ENCODE assay signal across 10 cellular contexts in genomic region chr7:100692578-100692961, GRCh38. TPM values are rescaled to one million over a fixed set of nuclear protein-coding genes. Genes with fewer than 3 reads are reported as not detected.
DNase-seq lines count a peak whose midpoint lies in the region; ATAC-seq and TF ChIP-seq lines count a peak whose summit lies in the region.
"Had no signal": no experiment of that assay in that cellular context is flagged by ENCODE, and none has a peak within 500 bp of the region (broad histone marks: within the 10 kb centered on the region; RNA-seq: fewer than 3 reads in every experiment).

No MANE protein-coding gene starts in this region.

- peak overlapping the region; percentile 82; the same call in 1 of the 2 replicates for H3K27ac ChIP-seq in GM23338 (ENCODE audit: low read depth)
- H3K27ac ChIP-seq in WERI-Rb-1, result no peak overlapping the region
- peak overlapping the region in 3 of 8 donors; percentile 79 to 87 (median 86) for H3K27ac ChIP-seq in spleen

- peak overlapping the region; percentile 96 for H3K4me3 ChIP-seq in GM23338
- peak overlapping the region; percentile 91 for H3K4me3 ChIP-seq in WERI-Rb-1 (ENCODE audit: low read depth, low read length)
- peak overlapping the region; percentile 70 to 97 (median 86) for H3K4me3 ChIP-seq in spleen

- peaks cover 41% of the 10 kb centered on the region for H4K20me1 ChIP-seq in GM23338 (replicated peaks; ENCODE audit: insufficient read depth)

- peaks cover 25% of the 10 kb centered on the region for H3F3A ChIP-seq in GM23338 (replicated peaks; ENCODE audit: low read depth)

- peak overlapping the region; percentile 96 for H3K4me3 Mint-ChIP-seq in GM23338

- peaks cover 42% of the 10 kb centered on the region for H3K4me1 Mint-ChIP-seq in GM23338

- peaks cover 67% of the 10 kb centered on the region for H3K79me2 ChIP-seq in GM23338 (replicated peaks; ENCODE audit: insufficient read depth)

- H3K36me3 Mint-ChIP-seq in GM23338 (ENCODE audit: low read depth), result peaks cover 39% of the 10 kb centered on the region

- H3K36me3 ChIP-seq in GM23338 (ENCODE audit: insufficient read depth) (peaks cover 9% of the 10 kb centered on the region), WERI-Rb-1 (peaks cover 42% of the 10 kb centered on the region), spleen (peaks cover 0 to 27% (median 15%) of the 10 kb centered on the region in 6 donors)

- no peak for DNase-seq in GM23338 (ENCODE audit: low spot score)
- DNase-seq in WERI-Rb-1, result no peak
- DNase-seq in left ventricle myocardium superior, result peak; percentile 18
- no peak for DNase-seq in spleen
- DNase-seq in mesenteric fat pad (ENCODE audit: low spot score), result no peak
- DNase-seq in NCI-H128 (lab: John Stamatoyannopoulos, UW; ENCODE audit: unreplicated experiment), result no peak
- DNase-seq: activated CD4-positive, CD25-positive, alpha-beta regulatory T cell had no signal

- peak overlapping the region; percentile 97 for H3K27ac Mint-ChIP-seq in GM23338

- peak overlapping the region; percentile 98 for H3K4me2 ChIP-seq in GM23338

- H3K4me1 ChIP-seq in GM23338 (ENCODE audit: insufficient read depth) (peaks cover 22% of the 10 kb centered on the region), spleen (peaks cover 39 to 71% (median 62%) of the 10 kb centered on the region in 6 donors)

- no peak for ATAC-seq in GM23338
- no peak for ATAC-seq in left ventricle myocardium superior
- ATAC-seq in HG03280 (IDR thresholded peaks at IDR 0.05; ENCODE audit: unreplicated experiment), result no peak
- ATAC-seq in GM19035 (IDR thresholded peaks at IDR 0.05; ENCODE audit: unreplicated experiment), result no peak

- H3K27me3 ChIP-seq in GM23338 (ENCODE audit: insufficient read depth), result no peaks in the 10 kb centered on the region
- no peaks in the 10 kb centered on the region for H3K27me3 ChIP-seq in WERI-Rb-1 (ENCODE audit: insufficient read depth, low read depth, severe bottlenecking)
- H3K27me3 ChIP-seq in spleen (replicated peaks in 1 of 7), result no peaks in the 10 kb centered on the region

- no peaks in the 10 kb centered on the region for H3K9me2 ChIP-seq in GM23338 (ENCODE audit: insufficient read depth)

- intact Hi-C loops in left ventricle myocardium superior (cut with micrococcal nuclease), result no loop called here
- intact Hi-C loops in spleen (cut with DNase I; ENCODE audit: low total_unique reads), result no loop called here

- TF ChIP-seq CTCF in GM23338 (conservative IDR thresholded peaks at IDR 0.05; ENCODE audit: low read depth in 2 of 2) (no peak), WERI-Rb-1 (IDR thresholded peaks at IDR 0.05; ENCODE audit: low read depth, low read length) (no peak), spleen (IDR thresholded peaks at IDR 0.05 in 8 of 11, conservative IDR thresholded peaks at IDR 0.05 in 3 of 11) (no peak)

- H3K9me3 ChIP-seq in WERI-Rb-1 (ENCODE audit: severe bottlenecking) (no peaks in the 10 kb centered on the region), spleen (no peaks in the 10 kb centered on the region)

- peaks cover 8% of the 10 kb centered on the region; the same call in 2 of the 3 replicates for H3K9me3 Mint-ChIP-seq in GM23338

- WGBS in spleen, 5 donors, result 56 to 70% (median 66%) methylated on average over 6 of the region's 6 CpGs

- peaks cover 27% of the 10 kb centered on the region for H3K27me3 Mint-ChIP-seq in GM23338 (ENCODE audit: insufficient read depth, low read depth, poor library complexity)

- no peak overlapping the region for H2AFZ ChIP-seq in GM23338

- TF ChIP-seq POLR2A in spleen (IDR thresholded peaks at IDR 0.05), result no peak

TF ChIP-seq in GM23338, 12 proteins besides CTCF, POLR2A, EP300 and RAD21 (continues in another document):
- no peak for TF ChIP-seq NANOG (IDR thresholded peaks at IDR 0.05; ENCODE audit: borderline replicate concordance)
- no peak for TF ChIP-seq ZNF462 (CRISPR knock-in tag; IDR thresholded peaks at IDR 0.05)

RNA-seq across cellular contexts. Expression of gene GIGYF1, which starts 1.5 kb away (rescaled TPM):
- 50.6 and 69.8 TPM in 2 replicates for total RNA-seq in GM23338 (2014; rRNA removed; shearing (Covaris generic))
- polyA plus RNA-seq in GM23338 (2016; fragmentation: Nextera tagmentation; extraction: Ambion mirVana) (40.0 and 40.4 TPM in 2 replicates), spleen (10 to 100 TPM; 15.4 to 56.2 (median 36.0) TPM)
- total RNA-seq in left ventricle myocardium superior (29.4 TPM), spleen (100 to 1,000 TPM in 1 of 7 donors, 10 to 100 TPM in 6; 35.3 to 102 (median 71.5) TPM), mesenteric fat pad (31.9 TPM)

RNA-seq across cellular contexts. Expression of gene POP7, which starts 13.4 kb away (rescaled TPM):
- total RNA-seq in GM23338 (2014; rRNA removed; shearing (Covaris generic)), result 87.3 and 110 TPM in 2 replicates
- polyA plus RNA-seq in GM23338 (2016; fragmentation: Nextera tagmentation; extraction: Ambion mirVana) (216 and 219 TPM in 2 replicates), spleen (10 to 100 TPM; 30.6 to 39.1 (median 38.2) TPM)
- total RNA-seq in left ventricle myocardium superior (30.0 TPM), spleen (10 to 100 TPM; 14.9 to 22.8 (median 17.2) TPM), mesenteric fat pad (25.9 TPM)

RNA-seq across cellular contexts. Expression of gene GNB2, which starts 19.0 kb away (rescaled TPM):
- 153 and 156 TPM in 2 replicates for total RNA-seq in GM23338 (2014; rRNA removed; shearing (Covaris generic))
- polyA plus RNA-seq in GM23338 (2016; fragmentation: Nextera tagmentation; extraction: Ambion mirVana), result 112 and 113 TPM in 2 replicates
- total RNA-seq in left ventricle myocardium superior, result 112 TPM
- 100 to 1,000 TPM; 207 to 342 (median 270) TPM for total RNA-seq in spleen
- 100 to 1,000 TPM; 104 to 195 (median 121) TPM for polyA plus RNA-seq in spleen
- total RNA-seq in mesenteric fat pad, result 243 TPM

RNA-seq across cellular contexts. Expression of gene EPO, which starts 27.7 kb away (rescaled TPM):
- total RNA-seq in GM23338 (2014; rRNA removed; shearing (Covaris generic)), result 0.89 TPM in 1 of 2 replicates, not detected in the other
- polyA plus RNA-seq in GM23338 (2016; fragmentation: Nextera tagmentation; extraction: Ambion mirVana) (0.97 and 1.0 TPM in 2 replicates), spleen (under 1 TPM; 0.06 to 0.26 (median 0.13) TPM)
- total RNA-seq in left ventricle myocardium superior (not detected), spleen (under 1 TPM in 1 of 7 donors, not detected in 6; 0.42 TPM), mesenteric fat pad (not detected)
- total RNA-seq: pulmonary artery endothelial cell had no signal

RNA-seq across cellular contexts. Expression of gene ACTL6B, which starts 36.3 kb away (rescaled TPM):
- 0.69 TPM in 1 of 2 replicates, not detected in the other for total RNA-seq in GM23338 (2014; rRNA removed; shearing (Covaris generic))
- 2.5 and 3.5 TPM in 2 replicates for polyA plus RNA-seq in GM23338 (2016; fragmentation: Nextera tagmentation; extraction: Ambion mirVana)
- total RNA-seq in left ventricle myocardium superior, result not detected
- total RNA-seq in spleen, result not detected
- not detected for polyA plus RNA-seq in spleen
- total RNA-seq in mesenteric fat pad, result not detected
- total RNA-seq: pulmonary artery endothelial cell had no signal
